Comparison of ENCODE assay signal across 17 cellular contexts in genomic region chr5:141392429-141393198, GRCh38. TPM values are rescaled to one million over a fixed set of nuclear protein-coding genes. Genes with fewer than 3 reads are reported as not detected.
DNase-seq lines count a peak whose midpoint lies in the region; FAIRE-seq and TF ChIP-seq lines count a peak whose summit lies in the region.
"Had no signal": no experiment of that assay in that cellular context is flagged by ENCODE, and none has a peak within 500 bp of the region (broad histone marks: within the 10 kb centered on the region; RNA-seq: fewer than 3 reads in every experiment).

PCDHGA8 (plus strand) TSS chr5:141392633; CDS start chr5:141392814, 181 bp downstream.

- H3K4me1 ChIP-seq in astrocyte (ENCODE audit: insufficient read depth, low read length) (no peaks in the 10 kb centered on the region), muscle layer of colon (ENCODE audit: insufficient read depth, low read length) (no peaks in the 10 kb centered on the region)

- H3K36me3 Mint-ChIP-seq in astrocyte (ENCODE audit: low read depth, unreplicated experiment): peaks cover 28% of the 10 kb centered on the region

- H3K9me3 ChIP-seq in astrocyte (ENCODE audit: insufficient read depth, low read depth, low read length) (peaks cover 47% of the 10 kb centered on the region), muscle layer of colon (ENCODE audit: low read length) (peaks cover 70% of the 10 kb centered on the region)

- H3K36me3 ChIP-seq in astrocyte (ENCODE audit: insufficient read depth, low read length) (no peaks in the 10 kb centered on the region), muscle layer of colon (ENCODE audit: insufficient read depth, low read length) (no peaks in the 10 kb centered on the region)

- no peaks in the 10 kb centered on the region for H4K20me1 ChIP-seq in astrocyte (ENCODE audit: insufficient read depth, low read length)

- TF ChIP-seq CTCF in AG09319 (IDR thresholded peaks at IDR 0.05; ENCODE audit: low read depth, low read length) (peak; percentile 3), GM12873 (IDR thresholded peaks at IDR 0.05; ENCODE audit: insufficient read depth, low read depth, low read length, missing control alignments) (peak; percentile 27), astrocyte (IDR thresholded peaks at IDR 0.05; ENCODE audit: insufficient read depth, low read depth, low read length) (no peak)

- no peak within 1 kb of the TSS for H3K4me3 Mint-ChIP-seq in astrocyte (ENCODE audit: unreplicated experiment)

- no peak within 1 kb of the TSS for H3K9ac ChIP-seq in astrocyte (ENCODE audit: low read length)
- H3K9ac ChIP-seq in muscle layer of colon (ENCODE audit: low read length): no peak within 1 kb of the TSS

- H3K4me1 Mint-ChIP-seq in astrocyte (ENCODE audit: low read depth, unreplicated experiment): peaks cover 1% of the 10 kb centered on the region

- no peaks in the 10 kb centered on the region for H3K27me3 ChIP-seq in astrocyte (ENCODE audit: insufficient read depth, low read length)
- H3K27me3 ChIP-seq in muscle layer of colon (ENCODE audit: control insufficient read depth in 1 of 2, insufficient read depth in 2 of 2, low read length in 2 of 2): no peaks in the 10 kb centered on the region

- peak within 1 kb of the TSS; percentile 20 for H2AFZ ChIP-seq in astrocyte (ENCODE audit: low read depth, low read length)

- no peak within 1 kb of the TSS for H3K27ac Mint-ChIP-seq in astrocyte (ENCODE audit: unreplicated experiment)

- no peak within 1 kb of the TSS for H3K4me2 ChIP-seq in astrocyte (ENCODE audit: low read length)

- DNase-seq in AG09319 (ENCODE audit: extremely low read depth, low read depth): no peak
- DNase-seq in astrocyte (ENCODE audit: low read depth): no peak
- DNase-seq in ecto neural progenitor cell (ENCODE audit: low spot score): no peak
- DNase-seq in NAMALWA (ENCODE audit: low spot score): no peak
- DNase-seq in activated effector memory CD4-positive, alpha-beta T cell treated with Interleukin-2 at 50 U/mL for 16 hours: no peak
- no peak for DNase-seq in stimulated activated CD4-positive, alpha-beta T cell treated with anti-CD3 and anti-CD28 coated beads, Interleukin-2, amount 100 ng/mL, for 24 hours
- DNase-seq: activated CD4-positive, alpha-beta T cell treated with anti-CD3 and anti-CD28 coated beads for 1 hour; activated effector memory CD4-positive, alpha-beta T cell treated with anti-CD3 and anti-CD28 coated beads, Interleukin-2, amount 50 U/mL, for 16 hours; cerebellar nuclear complex; foreskin melanocyte; left cardiac atrium; NCI-H1048; NCI-H524; stimulated activated CD4-positive, alpha-beta T cell treated with anti-CD3 and anti-CD28 coated beads, Interleukin-2, amount 100 ng/mL, for 48 hours; stimulated activated naive CD4-positive, alpha-beta T cell treated with Interleukin-2 at 50 U/mL for 16 hours had no signal

- H3K27me3 Mint-ChIP-seq in astrocyte (ENCODE audit: low read depth, unreplicated experiment): no peaks in the 10 kb centered on the region

- peaks cover 44% of the 10 kb centered on the region for H3K9me3 Mint-ChIP-seq in astrocyte (ENCODE audit: unreplicated experiment)

- no peaks in the 10 kb centered on the region for H3K79me2 ChIP-seq in astrocyte (ENCODE audit: insufficient read depth, low read length)

- no peak within 1 kb of the TSS for H3K27ac ChIP-seq in astrocyte (ENCODE audit: low read depth, low read length)
- no peak within 1 kb of the TSS for H3K27ac ChIP-seq in muscle layer of colon (ENCODE audit: low read depth, low read length)

- H3K4me3 ChIP-seq in astrocyte (ENCODE audit: insufficient read depth, low read depth, low read length) (no peak within 1 kb of the TSS), muscle layer of colon (ENCODE audit: low read depth in 1 of 2, low read length in 2 of 2) (peak within 1 kb of the TSS; percentile 4 to 10)

- no peak for FAIRE-seq in astrocyte (lab: Jason Lieb, UNC)

RNA-seq across cellular contexts. Expression of gene PCDHGA8, which starts in this region (rescaled TPM):
- 1.0 and 1.2 TPM in 2 replicates for total RNA-seq in astrocyte
